Comparison of ENCODE assay signal across 7 cellular contexts in genomic region chr6:107458687-107459282, GRCh38. TPM values are rescaled to one million over a fixed set of nuclear protein-coding genes. Genes with fewer than 3 reads are reported as not detected.
DNase-seq lines count a peak whose midpoint lies in the region; ATAC-seq and TF ChIP-seq lines count a peak whose summit lies in the region.

No MANE protein-coding gene starts in this region.

- DNase-seq in GM12865 (ENCODE audit: low read depth) (peak; percentile 56), IMR-90 (peak; percentile 22), T-helper 17 cell (peak in 2 of 3 donors; percentile 8 to 13), colonic mucosa (no peak), lower lobe of right lung (no peak), substantia nigra (lab: John Stamatoyannopoulos, UW) (peak in 23 of 49 donors; percentile 19 to 63 (median 40))

- TSS peak; percentile 67 for BruUV-seq in IMR-90 (replicated peaks; lab: Mats Ljungman, UMichigan)

- H2AK5ac ChIP-seq in IMR-90 (ENCODE audit: low read depth, low read length), result no peak overlapping the region; the same call in 1 of the 2 replicates

- peaks cover 19 to 23% of the 10 kb centered on the region in 2 experiments for H3K79me1 ChIP-seq in IMR-90 (ENCODE audit: low read depth in 1 of 2, low read length in 2 of 2)

- H3K4me3 ChIP-seq in GM12865 (ENCODE audit: low read depth, low read length) (peak overlapping the region; percentile 76), IMR-90 (ENCODE audit: insufficient read depth, low read depth, low read length) (peak overlapping the region; percentile 85), colonic mucosa (peak overlapping the region; percentile 99), lower lobe of right lung (peak overlapping the region; percentile 81)

- intact Hi-C loops in IMR-90 (cut with micrococcal nuclease) (loop anchor here (2.0 to 5.0 kb wide), 3 partner anchors 140 to 326 kb away; no protein-coding TSS in a partner anchor), colonic mucosa (cut with DNase I) (no loop called here), lower lobe of right lung (cut with DNase I) (no loop called here)

- H2BK5ac ChIP-seq in IMR-90 (ENCODE audit: low read depth, low read length, poor library complexity, severe bottlenecking), result peak overlapping the region; percentile 68

- peak overlapping the region; percentile 97 for H3K4me3 Mint-ChIP-seq in T-helper 17 cell

- H3K27ac ChIP-seq in IMR-90 (ENCODE audit: insufficient read depth, low read length) (peak overlapping the region; percentile 76), colonic mucosa (peak overlapping the region; percentile 91), lower lobe of right lung (peak overlapping the region; percentile 94), substantia nigra (ENCODE audit: low read depth, low read length, poor library complexity, severe bottlenecking) (peak overlapping the region; percentile 86)

- peak overlapping the region; percentile 83 for H4K5ac ChIP-seq in IMR-90 (ENCODE audit: low read depth, low read length)

- H2BK20ac ChIP-seq in IMR-90 (ENCODE audit: low read depth, low read length), result no peak overlapping the region

- H4K8ac ChIP-seq in IMR-90 (ENCODE audit: low read depth in 2 of 2, low read length in 2 of 2), result peak overlapping the region; percentile 92 to 94

- H2BK120ac ChIP-seq in IMR-90 (ENCODE audit: low read depth, low read length), result peak overlapping the region; percentile 48

- no peaks in the 10 kb centered on the region for H3K9me3 ChIP-seq in IMR-90 (ENCODE audit: control insufficient read depth, insufficient read depth, low read length)
- H3K9me3 ChIP-seq in T-helper 17 cell (ENCODE audit: control insufficient read depth, low read length, poor library complexity, severe bottlenecking), result no peaks in the 10 kb centered on the region
- no peaks in the 10 kb centered on the region for H3K9me3 ChIP-seq in colonic mucosa
- H3K9me3 ChIP-seq in lower lobe of right lung, result no peaks in the 10 kb centered on the region

- H3K4me1 Mint-ChIP-seq in T-helper 17 cell, result peaks cover 25% of the 10 kb centered on the region

- peak overlapping the region; percentile 97 for H2AFZ ChIP-seq in IMR-90 (replicated peaks; ENCODE audit: low read length, poor library complexity)

- peak overlapping the region; percentile 72 for H3K23ac ChIP-seq in IMR-90 (ENCODE audit: low read depth, low read length)

- peaks cover 2% of the 10 kb centered on the region for H3K36me3 Mint-ChIP-seq in T-helper 17 cell (ENCODE audit: low read depth)

- peak overlapping the region; percentile 71 for H2AK9ac ChIP-seq in IMR-90 (replicated peaks; ENCODE audit: low read depth, low read length, poor library complexity)

- H3K4me1 ChIP-seq in IMR-90 (ENCODE audit: control insufficient read depth, insufficient read depth, low read length) (0 out of 2 replicates have a peak, but pooled peaks cover 2% of the 10 kb centered on the region), colonic mucosa (no peaks in the 10 kb centered on the region), lower lobe of right lung (peaks cover 18% of the 10 kb centered on the region)

- peak overlapping the region; percentile 43 for H4K91ac ChIP-seq in IMR-90 (ENCODE audit: insufficient read depth, low read depth, low read length)

- peak overlapping the region; percentile 91 for H3K4me2 ChIP-seq in IMR-90 (ENCODE audit: low read depth, low read length)

- WGBS in IMR-90 (ENCODE audit: extremely low coverage in 2 of 2, insufficient read length in 1 of 2), 2 experiments, result 0% methylated on average over 15 of the region's 29 CpGs; no CpG with 5 or more reads in 1 of the 2 experiments

- peaks cover 5% of the 10 kb centered on the region; the same call in 1 of the 2 replicates for H3K9me1 ChIP-seq in IMR-90 (ENCODE audit: insufficient read depth, low read length)

- H3K27me3 Mint-ChIP-seq in T-helper 17 cell, result no peaks in the 10 kb centered on the region

- peak overlapping the region; percentile 78 for H3K4ac ChIP-seq in IMR-90 (ENCODE audit: low read depth, low read length)

- peak overlapping the region; percentile 26 for H3K18ac ChIP-seq in IMR-90 (ENCODE audit: low read depth, low read length)

- peak overlapping the region; percentile 83 for H3K9ac ChIP-seq in IMR-90 (ENCODE audit: low read depth, low read length)
- peak overlapping the region; percentile 93 to 98 for H3K9ac ChIP-seq in colonic mucosa (ENCODE audit: low read depth in 2 of 2, low read length in 2 of 2)

- in situ Hi-C loops in IMR-90 (cut with MboI; ENCODE audit: low sequenced_read_pairs), result no loop called here

- no peaks in the 10 kb centered on the region for H4K20me1 ChIP-seq in IMR-90 (ENCODE audit: insufficient read depth, low read length)

- no peak for TF ChIP-seq RAD21 in IMR-90 (IDR thresholded peaks at IDR 0.05; ENCODE audit: low read length)

- ATAC-seq in GM21619 (IDR thresholded peaks at IDR 0.05; ENCODE audit: unreplicated experiment) (peak; percentile 16), IMR-90 (ENCODE audit: low read depth) (peak; percentile 8), T-helper 17 cell (peak; percentile 14), lower lobe of right lung (peak; percentile 9 to 41)

- CTCF ChIA-PET in IMR-90 (lab: Yijun Ruan, JAX), result interaction anchor here (0.8 to 3.3 kb wide), 6 partner anchors 14 to 140 kb away, joined by 3 to 23 read pairs (median 4); partner anchors contain the start of gene SOBP

- dilution Hi-C loops in IMR-90 (cut with HindIII; ENCODE audit: low sequenced_read_pairs, unreplicated experiment), result no loop called here

- H3K27me3 ChIP-seq in IMR-90 (ENCODE audit: control insufficient read depth, insufficient read depth, low read length) (no peaks in the 10 kb centered on the region), colonic mucosa (no peaks in the 10 kb centered on the region), lower lobe of right lung (ENCODE audit: low read depth) (no peaks in the 10 kb centered on the region)

- H3K36me3 ChIP-seq in IMR-90 (ENCODE audit: control insufficient read depth, insufficient read depth, low read length) (no peaks in the 10 kb centered on the region), colonic mucosa (no peaks in the 10 kb centered on the region), lower lobe of right lung (no peaks in the 10 kb centered on the region)

- no peak for TF ChIP-seq CTCF in GM12865 (IDR thresholded peaks at IDR 0.05; ENCODE audit: insufficient read depth, low read depth, low read length, missing control alignments)
- no peak for TF ChIP-seq CTCF in IMR-90 (conservative IDR thresholded peaks at IDR 0.05; ENCODE audit: low read depth, low read length)
- TF ChIP-seq CTCF in colonic mucosa (IDR thresholded peaks at IDR 0.05), result no peak
- no peak for TF ChIP-seq CTCF in lower lobe of right lung (IDR thresholded peaks at IDR 0.05)

- TF ChIP-seq POLR2A in IMR-90 (IDR thresholded peaks at IDR 0.05; ENCODE audit: low read depth, low read length), result no peak

- no peak overlapping the region for H2BK15ac ChIP-seq in IMR-90 (ENCODE audit: low read depth, low read length)

- POLR2A ChIA-PET in IMR-90 (lab: Charles Lee; ENCODE audit: unreplicated experiment), result interaction anchor here (0.5 to 1.2 kb wide), 4 partner anchors 14 to 1688 kb away, joined by 3 read pairs; no protein-coding TSS in a partner anchor

- H3K14ac ChIP-seq in IMR-90 (replicated peaks; ENCODE audit: low read depth, low read length), result peak overlapping the region; percentile 78

- peak overlapping the region; percentile 97 for H3K27ac Mint-ChIP-seq in T-helper 17 cell

- peak overlapping the region; percentile 76 for H3K56ac ChIP-seq in IMR-90 (ENCODE audit: extremely low read depth, insufficient read depth, low read length)

TF ChIP-seq in IMR-90, 13 proteins besides CTCF, POLR2A, EP300 and RAD21 (continues in another document):
- TF ChIP-seq CHD1 (IDR thresholded peaks at IDR 0.05; ENCODE audit: low read depth, low read length) (no peak), FOS (IDR thresholded peaks at IDR 0.05; ENCODE audit: low read depth, low read length) (no peak), MAFK (IDR thresholded peaks at IDR 0.05; ENCODE audit: low read depth, low read length) (no peak), RCOR1 (IDR thresholded peaks at IDR 0.05; ENCODE audit: insufficient replicate concordance, low read length) (no peak), USF2 (IDR thresholded peaks at IDR 0.05; ENCODE audit: low read depth, low read length) (no peak), MAZ (IDR thresholded peaks at IDR 0.05; ENCODE audit: borderline replicate concordance, low read depth, low read length) (no peak), CEBPB (IDR thresholded peaks at IDR 0.05; ENCODE audit: low read depth, low read length) (no peak), ELK1 (IDR thresholded peaks at IDR 0.05; ENCODE audit: borderline replicate concordance, low read depth, low read length) (no peak), BHLHE40 (IDR thresholded peaks at IDR 0.05; ENCODE audit: low read depth, low read length) (no peak), NFE2L2 (IDR thresholded peaks at IDR 0.05; ENCODE audit: low read depth, low read length) (no peak)

RNA-seq across cellular contexts. Expression of gene PDSS2, which starts 0.6 kb away (rescaled TPM):
- total RNA-seq in IMR-90 (2012; rRNA removed) (8.6 and 8.9 TPM in 2 replicates), T-helper 17 cell (10 to 100 TPM; 11.4 to 12.3 TPM), colonic mucosa (10 to 100 TPM; 26.3 to 35.7 TPM), lower lobe of right lung (14.9 TPM)
- polyA plus RNA-seq in IMR-90 (2012; rRNA removed), result 9.2 and 10.1 TPM in 2 replicates
- polyA plus RNA-seq in IMR-90 (2012; cell fraction: cytosol; rRNA removed), result 6.2 and 8.7 TPM in 2 replicates
- polyA plus RNA-seq in IMR-90 (2012; cell fraction: nucleus; rRNA removed; ENCODE audit: low replicate concordance), result 4.5 and 4.9 TPM in 2 replicates

RNA-seq across cellular contexts. Expression of gene SOBP, which starts 31.1 kb away (rescaled TPM):
- total RNA-seq in IMR-90 (2012; rRNA removed) (0.72 and 1.1 TPM in 2 replicates), T-helper 17 cell (under 1 TPM in 1 of 2 donors, not detected in 1; 0.16 TPM), colonic mucosa (1 to 10 TPM in 1 of 2 donors, under 1 TPM in 1; 0.67 to 3.4 TPM), lower lobe of right lung (6.9 TPM)
- polyA plus RNA-seq in IMR-90 (2012; rRNA removed), result 0.60 and 0.99 TPM in 2 replicates
- 0.15 and 1.0 TPM in 2 replicates for polyA plus RNA-seq in IMR-90 (2012; cell fraction: cytosol; rRNA removed)
- 1.8 and 2.6 TPM in 2 replicates for polyA plus RNA-seq in IMR-90 (2012; cell fraction: nucleus; rRNA removed; ENCODE audit: low replicate concordance)

Comparison
In these comparisons a context has a peak if more than half of its experiments do, and no peak if none do; other contexts are left out.
1. DNase-seq: peak in GM12865 (single experiment), IMR-90 (single experiment) and T-helper 17 cell (2 of 3); none in colonic mucosa (single experiment) and lower lobe of right lung (single experiment).
2. Peak in every context shown above with its lines, with median percentiles within 50 percentile points of each other: H3K4me3 ChIP-seq, ATAC-seq and H3K27ac ChIP-seq.